Comparison of ENCODE assay signal across 8 cellular contexts in genomic region chr1:213374369-213374768, GRCh38.
DNase-seq lines count a peak whose midpoint lies in the region; ATAC-seq and TF ChIP-seq lines count a peak whose summit lies in the region.

No MANE protein-coding gene starts in this region.

- no peak overlapping the region for H2AFZ ChIP-seq in neural progenitor cell (replicated peaks)

- TF ChIP-seq CTCF in neural progenitor cell (IDR thresholded peaks at IDR 0.05) (peak; percentile 100), upper lobe of left lung (IDR thresholded peaks at IDR 0.05) (peak in 5 of 6 experiments; percentile 50 to 67 (median 61))

- H3K27me3 ChIP-seq in neural progenitor cell (no peaks in the 10 kb centered on the region), upper lobe of left lung (no peaks in the 10 kb centered on the region)

- no peak for TF ChIP-seq EP300 in upper lobe of left lung (IDR thresholded peaks at IDR 0.05)

- H3K27ac ChIP-seq in neural progenitor cell: no peak overlapping the region
- no peak overlapping the region for H3K27ac ChIP-seq in upper lobe of left lung

- no peaks in the 10 kb centered on the region for H4K20me1 ChIP-seq in neural progenitor cell (ENCODE audit: low read depth)

- no peaks in the 10 kb centered on the region for H3K9me3 Mint-ChIP-seq in neural progenitor cell

- no peak for TF ChIP-seq POLR2A in upper lobe of left lung (IDR thresholded peaks at IDR 0.05)

- H3K79me2 ChIP-seq in neural progenitor cell (ENCODE audit: low read depth): no peaks in the 10 kb centered on the region

- DNase-seq in COLO668 (lab: John Stamatoyannopoulos, UW; ENCODE audit: unreplicated experiment) (peak; percentile 81), NCI-H748 (lab: John Stamatoyannopoulos, UW; ENCODE audit: unreplicated experiment) (peak; percentile 75), fibroblast of gingiva (ENCODE audit: low read depth) (peak; percentile 11), neural progenitor cell (ENCODE audit: low spot score) (peak; percentile 87), upper lobe of left lung (no peak)
- peak; percentile 9 to 36 (median 32) for DNase-seq in activated CD8-positive, alpha-beta memory T cell treated with anti-CD3 and anti-CD28 coated beads for 48 hours (ENCODE audit: low read depth in 2 of 3, low spot score in 2 of 3)

- no peaks in the 10 kb centered on the region for H3K36me3 ChIP-seq in neural progenitor cell
- H3K36me3 ChIP-seq in upper lobe of left lung: no peaks in the 10 kb centered on the region

- H3K9me3 ChIP-seq in neural progenitor cell (ENCODE audit: low read depth): no peaks in the 10 kb centered on the region
- no peaks in the 10 kb centered on the region for H3K9me3 ChIP-seq in upper lobe of left lung

- no peak overlapping the region for H3K9ac ChIP-seq in neural progenitor cell

- H3K4me1 Mint-ChIP-seq in neural progenitor cell: peaks cover 7% of the 10 kb centered on the region

- WGBS in upper lobe of left lung, 2 donors: 30 to 41% methylated on average over 5 of the region's 5 CpGs

- no peaks in the 10 kb centered on the region for H3K36me3 Mint-ChIP-seq in neural progenitor cell

- ATAC-seq in GM19324 (IDR thresholded peaks at IDR 0.05; ENCODE audit: low FRiP score, unreplicated experiment): peak; percentile 66
- peak; percentile 89 for ATAC-seq in HG03442 (IDR thresholded peaks at IDR 0.05; ENCODE audit: unreplicated experiment)
- peak; percentile 64 to 73 for ATAC-seq in upper lobe of left lung (ENCODE audit: low FRiP score in 2 of 2)

- H3K4me2 ChIP-seq in neural progenitor cell: no peak overlapping the region

- no peak overlapping the region for H3K4me3 Mint-ChIP-seq in neural progenitor cell

- no peaks in the 10 kb centered on the region for H3F3A ChIP-seq in neural progenitor cell (ENCODE audit: low read depth)

- H3K4me1 ChIP-seq in neural progenitor cell: peaks cover 8% of the 10 kb centered on the region
- H3K4me1 ChIP-seq in upper lobe of left lung: no peaks in the 10 kb centered on the region

- H3K4me3 ChIP-seq in neural progenitor cell: no peak overlapping the region
- no peak overlapping the region for H3K4me3 ChIP-seq in upper lobe of left lung

- H3K27ac Mint-ChIP-seq in neural progenitor cell: no peak overlapping the region

- peaks cover 4% of the 10 kb centered on the region for H3K27me3 Mint-ChIP-seq in neural progenitor cell (ENCODE audit: insufficient read depth, low read depth)

Comparison
In these comparisons a context has a peak if more than half of its experiments do, and no peak if none do; other contexts are left out.
1. DNase-seq: peak in COLO668 (single experiment), NCI-H748 (single experiment), activated CD8-positive, alpha-beta memory T cell treated with anti-CD3 and anti-CD28 coated beads for 48 hours (3 of 3), fibroblast of gingiva (single experiment) and neural progenitor cell (single experiment); none in upper lobe of left lung (0 of 2).
2. Peak in every context shown above with its lines, with median percentiles within 50 percentile points of each other: ATAC-seq.